In genomic region chr22:45831394-45831793, GRCh38 we compare ENCODE assay signal across 10 cellular contexts.
A peak's percentile ranks its signal among the peaks of the same experiment; 100 is the strongest.
DNase-seq lines count a peak whose midpoint lies in the region; ATAC-seq and TF ChIP-seq lines count a peak whose summit lies in the region.
"Had no signal": no experiment of that assay in that cellular context is flagged by ENCODE, and none has a peak within 500 bp of the region (broad histone marks: within the 10 kb centered on the region; RNA-seq: fewer than 3 reads in every experiment).

No MANE protein-coding gene starts in this region.

- H3K4me1 ChIP-seq in endodermal cell (ENCODE audit: control insufficient read depth, insufficient read depth, low read length) (no peaks in the 10 kb centered on the region), trophoblast cell (ENCODE audit: control insufficient read depth in 1 of 2, insufficient read depth in 2 of 2, low read length in 2 of 2) (peaks cover 3% of the 10 kb centered on the region in 2 experiments)

- no peak overlapping the region for H2BK120ac ChIP-seq in trophoblast cell (ENCODE audit: insufficient read depth, low read length, poor library complexity)

- 90% methylated on average over 2 of the region's 2 CpGs; no CpG with 5 or more reads in 1 of the 2 experiments for WGBS in endodermal cell (ENCODE audit: insufficient coverage in 1 of 2, insufficient read length in 1 of 2), 2 experiments
- WGBS in trophoblast cell (ENCODE audit: extremely low coverage, insufficient coverage, insufficient read length): no CpG with 5 or more reads among the region's 2 CpGs

- no peak overlapping the region for H4K8ac ChIP-seq in trophoblast cell (ENCODE audit: low read depth, low read length)

- no peak overlapping the region for H3K4me3 ChIP-seq in GM12865 (ENCODE audit: low read depth, low read length)
- H3K4me3 ChIP-seq in endodermal cell (ENCODE audit: low read length): no peak overlapping the region
- H3K4me3 ChIP-seq in trophoblast cell (ENCODE audit: low read depth, low read length): no peak overlapping the region

- H3K4ac ChIP-seq in trophoblast cell (ENCODE audit: low read depth, low read length): no peak overlapping the region

- H3K27me3 Mint-ChIP-seq in endodermal cell (ENCODE audit: insufficient read depth): no peaks in the 10 kb centered on the region
- H3K27me3 Mint-ChIP-seq in activated T-helper 17 cell treated with anti-CD3 and anti-CD28 coated beads, Interleukin-2, amount 50 U/mL, for 72 hours: no peaks in the 10 kb centered on the region
- no peaks in the 10 kb centered on the region for H3K27me3 Mint-ChIP-seq in stimulated activated naive CD8-positive, alpha-beta T cell treated with anti-CD3 and anti-CD28 coated beads, Interleukin-15, amount 100 ng/mL, for 72 hours

- H2BK12ac ChIP-seq in trophoblast cell (ENCODE audit: low read length): no peak overlapping the region

- no peak overlapping the region for H2BK5ac ChIP-seq in trophoblast cell (ENCODE audit: low read depth, low read length, poor library complexity)

- H3K18ac ChIP-seq in trophoblast cell (ENCODE audit: low read length): peak overlapping the region; percentile 48

- peaks cover 5% of the 10 kb centered on the region for H3K4me1 Mint-ChIP-seq in endodermal cell
- H3K4me1 Mint-ChIP-seq in activated T-helper 17 cell treated with anti-CD3 and anti-CD28 coated beads, Interleukin-2, amount 50 U/mL, for 72 hours: no peaks in the 10 kb centered on the region
- H3K4me1 Mint-ChIP-seq in stimulated activated naive CD8-positive, alpha-beta T cell treated with anti-CD3 and anti-CD28 coated beads, Interleukin-15, amount 100 ng/mL, for 72 hours: peaks cover 10% of the 10 kb centered on the region

- H2AFZ ChIP-seq in trophoblast cell (ENCODE audit: insufficient read depth, low read length, poor library complexity): no peak overlapping the region

- H4K12ac ChIP-seq in trophoblast cell (ENCODE audit: low read depth, low read length): no peak overlapping the region

- no peak overlapping the region for H3K23ac ChIP-seq in trophoblast cell (ENCODE audit: low read length)

- no peak overlapping the region for H4K91ac ChIP-seq in trophoblast cell (ENCODE audit: low read depth, low read length)

- H3K9me3 ChIP-seq in endodermal cell (ENCODE audit: control insufficient read depth, low read length) (no peaks in the 10 kb centered on the region), trophoblast cell (ENCODE audit: insufficient read depth, low read depth, low read length) (no peaks in the 10 kb centered on the region)

- no peak overlapping the region for H3K4me3 Mint-ChIP-seq in endodermal cell
- no peak overlapping the region for H3K4me3 Mint-ChIP-seq in activated T-helper 17 cell treated with anti-CD3 and anti-CD28 coated beads, Interleukin-2, amount 50 U/mL, for 72 hours
- no peak overlapping the region for H3K4me3 Mint-ChIP-seq in stimulated activated naive CD8-positive, alpha-beta T cell treated with anti-CD3 and anti-CD28 coated beads, Interleukin-15, amount 100 ng/mL, for 72 hours

- H3K9me3 Mint-ChIP-seq in endodermal cell: no peaks in the 10 kb centered on the region
- H3K9me3 Mint-ChIP-seq in activated T-helper 17 cell treated with anti-CD3 and anti-CD28 coated beads, Interleukin-2, amount 50 U/mL, for 72 hours: no peaks in the 10 kb centered on the region
- H3K9me3 Mint-ChIP-seq in stimulated activated naive CD8-positive, alpha-beta T cell treated with anti-CD3 and anti-CD28 coated beads, Interleukin-15, amount 100 ng/mL, for 72 hours: no peaks in the 10 kb centered on the region
- H3K9me3 Mint-ChIP-seq: activated naive CD4-positive, alpha-beta T cell treated with anti-CD3 and anti-CD28 coated beads, Interleukin-2, amount 50 U/mL, for 72 hours had no signal

- H3K27me3 ChIP-seq in endodermal cell (ENCODE audit: control insufficient read depth, insufficient read depth, low read length, poor library complexity, severe bottlenecking): no peaks in the 10 kb centered on the region
- H3K27me3 ChIP-seq in trophoblast cell (ENCODE audit: insufficient read depth, low read length): no peaks in the 10 kb centered on the region

- H3K79me2 ChIP-seq in trophoblast cell (ENCODE audit: control insufficient read depth, insufficient read depth, low read length, poor library complexity): peaks cover 2% of the 10 kb centered on the region

- ATAC-seq in activated T-helper 17 cell treated with anti-CD3 and anti-CD28 coated beads, Interleukin-2, amount 50 U/mL, for 72 hours (replicated peaks): no peak
- ATAC-seq in stimulated activated naive CD8-positive, alpha-beta T cell treated with anti-CD3 and anti-CD28 coated beads, Interleukin-15, amount 100 ng/mL, for 72 hours: no peak

- H3K27ac Mint-ChIP-seq in endodermal cell: no peak overlapping the region
- no peak overlapping the region for H3K27ac Mint-ChIP-seq in activated T-helper 17 cell treated with anti-CD3 and anti-CD28 coated beads, Interleukin-2, amount 50 U/mL, for 72 hours
- no peak overlapping the region for H3K27ac Mint-ChIP-seq in stimulated activated naive CD8-positive, alpha-beta T cell treated with anti-CD3 and anti-CD28 coated beads, Interleukin-15, amount 100 ng/mL, for 72 hours
- H3K27ac Mint-ChIP-seq: activated naive CD4-positive, alpha-beta T cell treated with anti-CD3 and anti-CD28 coated beads, Interleukin-2, amount 50 U/mL, for 72 hours had no signal

- no peak overlapping the region for H3K27ac ChIP-seq in endodermal cell (ENCODE audit: low read depth, low read length)
- no peak overlapping the region for H3K27ac ChIP-seq in trophoblast cell (ENCODE audit: low read depth, low read length)

- DNase-seq in GM12865 (ENCODE audit: low read depth) (no peak), NAMALWA (ENCODE audit: low spot score) (peak; percentile 20), endodermal cell (no peak), trophoblast cell (no peak), NCI-H1417 treated with DMSO at 0.1 percent for 48 hours (lab: John Stamatoyannopoulos, UW) (no peak)
- no peak for DNase-seq in stimulated activated naive CD8-positive, alpha-beta T cell treated with anti-CD3 and anti-CD28 coated beads, Interleukin-15, amount 100 ng/mL, for 72 hours
- no peak for DNase-seq in activated CD8-positive, alpha-beta memory T cell treated with anti-CD3 and anti-CD28 coated beads, Interleukin-2, amount 50 U/mL, for 48 hours
- DNase-seq: NCI-H526 had no signal

- peaks cover 2% of the 10 kb centered on the region for H3K79me1 ChIP-seq in trophoblast cell (ENCODE audit: low read length)

- no peak overlapping the region for H3K9ac ChIP-seq in endodermal cell (ENCODE audit: extremely low read depth, low read length, poor library complexity, severe bottlenecking)
- no peak overlapping the region for H3K9ac ChIP-seq in trophoblast cell (ENCODE audit: low read length)

- H3K4me2 ChIP-seq in trophoblast cell (ENCODE audit: low read length): no peak overlapping the region

- no peak overlapping the region for H3K14ac ChIP-seq in trophoblast cell (ENCODE audit: low read length)

- H2AK5ac ChIP-seq in trophoblast cell (ENCODE audit: low read length): no peak overlapping the region

- peaks cover 18% of the 10 kb centered on the region for H3K36me3 Mint-ChIP-seq in endodermal cell (ENCODE audit: low read depth)
- peaks cover 28% of the 10 kb centered on the region for H3K36me3 Mint-ChIP-seq in activated T-helper 17 cell treated with anti-CD3 and anti-CD28 coated beads, Interleukin-2, amount 50 U/mL, for 72 hours (ENCODE audit: low read depth)
- H3K36me3 Mint-ChIP-seq: activated naive CD4-positive, alpha-beta T cell treated with anti-CD3 and anti-CD28 coated beads, Interleukin-2, amount 50 U/mL, for 72 hours had no signal

- TF ChIP-seq CTCF in GM12865 (IDR thresholded peaks at IDR 0.05; ENCODE audit: insufficient read depth, low read depth, low read length, missing control alignments) (peak; percentile 23), endodermal cell (conservative IDR thresholded peaks at IDR 0.05) (peak; percentile 55)

- H3K36me3 ChIP-seq in endodermal cell (ENCODE audit: control insufficient read depth, insufficient read depth, low read length): peaks cover 19% of the 10 kb centered on the region
- H3K36me3 ChIP-seq in trophoblast cell (ENCODE audit: control insufficient read depth in 1 of 2, insufficient read depth in 2 of 2, low read length in 2 of 2): peaks cover 12 to 14% of the 10 kb centered on the region in 2 experiments
